Comparison of ENCODE assay signal across 10 cellular contexts in genomic region chr16:52532384-52532783, GRCh38. TPM values are rescaled to one million over a fixed set of nuclear protein-coding genes. Genes with fewer than 3 reads are reported as not detected.
"Had no signal": no experiment of that assay in that cellular context is flagged by ENCODE, and none has a peak within 500 bp of the region (broad histone marks: within the 10 kb centered on the region; RNA-seq: fewer than 3 reads in every experiment).

No MANE protein-coding gene starts in this region.

- H3K4me3 ChIP-seq: GM23248, HAP-1 had no signal

- H2AFZ ChIP-seq: GM23248 had no signal

- H3K36me3 ChIP-seq: HAP-1 had no signal

- H3K9ac ChIP-seq: GM23248 had no signal

- H3K27ac ChIP-seq: GM23248, HL-60 had no signal

- ATAC-seq: HCT116 had no signal

- DNase-seq: GM23248, GOT3, H7, HFFc6, KG1 had no signal

- H3K9me3 ChIP-seq: HAP-1 had no signal

RNA-seq across cellular contexts. Expression of gene TOX3, which starts 14.6 kb away (rescaled TPM):
- total RNA-seq: GM23248, HFFc6, HT1080 had no signal
- polyA plus RNA-seq: GM23248, IgD-negative memory B cell had no signal
